ENCODE assay signal across 16 cellular contexts in genomic region chr3:123804676-123805075, GRCh38.
DNase-seq lines count a peak whose midpoint lies in the region; ATAC-seq and TF ChIP-seq lines count a peak whose summit lies in the region.
"Had no signal": no experiment of that assay in that cellular context is flagged by ENCODE, and none has a peak within 500 bp of the region (broad histone marks: within the 10 kb centered on the region; RNA-seq: fewer than 3 reads in every experiment).

No MANE protein-coding gene starts in this region.

- no peak overlapping the region for H2BK5ac ChIP-seq in mesenchymal stem cell (ENCODE audit: low read depth, low read length, poor library complexity, severe bottlenecking)

- H3K9me3 ChIP-seq in BLaER1, result no peaks in the 10 kb centered on the region
- no peaks in the 10 kb centered on the region for H3K9me3 ChIP-seq in WERI-Rb-1 (ENCODE audit: severe bottlenecking)
- H3K9me3 ChIP-seq in mesenchymal stem cell (ENCODE audit: control insufficient read depth, low read length), result no peaks in the 10 kb centered on the region

- peak; percentile 14 for DNase-seq in WERI-Rb-1
- DNase-seq in mesenchymal stem cell, result no peak
- no peak for DNase-seq in stimulated activated effector memory CD8-positive, alpha-beta T cell treated with anti-CD3 and anti-CD28 coated beads, Interleukin-12 subunit alpha, Interleukin-12 subunit beta, amount 100 ng/mL, for 72 hours (ENCODE audit: low spot score in 2 of 2)
- no peak for DNase-seq in GM13976 (ENCODE audit: low spot score)
- DNase-seq in effector CD4-positive, alpha-beta T cell, result no peak
- DNase-seq in NCI-H774 (lab: John Stamatoyannopoulos, UW), result no peak
- DNase-seq: ACHN; CD4-positive, alpha-beta memory T cell; DND-41; GDM1; HCEC 1CT; KG1 had no signal

- no peaks in the 10 kb centered on the region for H3K36me3 Mint-ChIP-seq in stimulated activated effector memory CD8-positive, alpha-beta T cell treated with anti-CD3 and anti-CD28 coated beads, Interleukin-12 subunit alpha, Interleukin-12 subunit beta, amount 100 ng/mL, for 72 hours
- H3K36me3 Mint-ChIP-seq: CD4-positive, alpha-beta memory T cell; IgD-negative memory B cell had no signal

- no peak overlapping the region for H2BK12ac ChIP-seq in mesenchymal stem cell (ENCODE audit: low read length in 2 of 2)

- H3K4me3 Mint-ChIP-seq in stimulated activated effector memory CD8-positive, alpha-beta T cell treated with anti-CD3 and anti-CD28 coated beads, Interleukin-12 subunit alpha, Interleukin-12 subunit beta, amount 100 ng/mL, for 72 hours, result no peak overlapping the region
- H3K4me3 Mint-ChIP-seq: CD4-positive, alpha-beta memory T cell; IgD-negative memory B cell had no signal

- H3K36me3 ChIP-seq in BLaER1 (peaks cover 75% of the 10 kb centered on the region), WERI-Rb-1 (no peaks in the 10 kb centered on the region), mesenchymal stem cell (ENCODE audit: control insufficient read depth in 1 of 2, insufficient read depth in 2 of 2, low read depth in 1 of 2, low read length in 2 of 2) (peaks cover 12 to 31% of the 10 kb centered on the region in 2 experiments)

- no peak overlapping the region for H3K23ac ChIP-seq in mesenchymal stem cell (ENCODE audit: low read length in 2 of 2)

- no peak overlapping the region for H3K18ac ChIP-seq in mesenchymal stem cell (ENCODE audit: low read depth in 1 of 2, low read length in 2 of 2)

- H3K4me3 ChIP-seq in BLaER1, result no peak overlapping the region
- no peak overlapping the region for H3K4me3 ChIP-seq in WERI-Rb-1 (ENCODE audit: low read depth, low read length)
- no peak overlapping the region for H3K4me3 ChIP-seq in mesenchymal stem cell (ENCODE audit: insufficient read depth in 1 of 2, low read depth in 1 of 2, low read length in 2 of 2)

- H3K4me1 ChIP-seq in BLaER1 (peaks cover 57% of the 10 kb centered on the region), mesenchymal stem cell (ENCODE audit: control insufficient read depth, insufficient read depth, low read depth, low read length) (peaks cover 33% of the 10 kb centered on the region)

- no peak overlapping the region for H3K14ac ChIP-seq in mesenchymal stem cell (ENCODE audit: low read length in 2 of 2)

- H3K27me3 ChIP-seq in BLaER1, result no peaks in the 10 kb centered on the region
- no peaks in the 10 kb centered on the region for H3K27me3 ChIP-seq in WERI-Rb-1 (ENCODE audit: insufficient read depth, low read depth, severe bottlenecking)
- no peaks in the 10 kb centered on the region for H3K27me3 ChIP-seq in mesenchymal stem cell (ENCODE audit: control insufficient read depth in 1 of 2, insufficient read depth in 1 of 2, low read length in 2 of 2)

- H2BK15ac ChIP-seq in mesenchymal stem cell (ENCODE audit: low read depth, poor library complexity, severe bottlenecking), result no peak overlapping the region

- peak; percentile 14 for ATAC-seq in stimulated activated effector memory CD8-positive, alpha-beta T cell treated with anti-CD3 and anti-CD28 coated beads, Interleukin-12 subunit alpha, Interleukin-12 subunit beta, amount 100 ng/mL, for 72 hours

- no peak overlapping the region for H4K91ac ChIP-seq in mesenchymal stem cell (ENCODE audit: low read length)

- H4K8ac ChIP-seq in mesenchymal stem cell (ENCODE audit: low read length), result no peak overlapping the region

- H2BK120ac ChIP-seq in mesenchymal stem cell (ENCODE audit: low read depth, low read length), result no peak overlapping the region

- H2AK5ac ChIP-seq in mesenchymal stem cell (ENCODE audit: low read length, severe bottlenecking), result peak overlapping the region; percentile 12

- no peak overlapping the region for H3K9ac ChIP-seq in BLaER1
- H3K9ac ChIP-seq in mesenchymal stem cell (ENCODE audit: low read length), result no peak overlapping the region

- 84% methylated on average over 3 of the region's 3 CpGs for WGBS in mesenchymal stem cell

- no peak overlapping the region for H2AFZ ChIP-seq in mesenchymal stem cell (ENCODE audit: low read depth, low read length)

- in situ Hi-C loops in GM13976 (cut with MboI; ENCODE audit: low sequenced_read_pairs, unreplicated experiment), result no loop called here

- H4K20me1 ChIP-seq in BLaER1, result no peaks in the 10 kb centered on the region; the same call in 1 of the 2 replicates

- TF ChIP-seq CTCF in WERI-Rb-1 (IDR thresholded peaks at IDR 0.05; ENCODE audit: low read depth, low read length), result no peak
- TF ChIP-seq CTCF in GM13976 (IDR thresholded peaks at IDR 0.05; ENCODE audit: borderline replicate concordance, control extremely low read depth, extremely low read depth, insufficient read depth, missing control alignments), result no peak

- no peak overlapping the region for H3K27ac Mint-ChIP-seq in stimulated activated effector memory CD8-positive, alpha-beta T cell treated with anti-CD3 and anti-CD28 coated beads, Interleukin-12 subunit alpha, Interleukin-12 subunit beta, amount 100 ng/mL, for 72 hours
- H3K27ac Mint-ChIP-seq: IgD-negative memory B cell had no signal

- H3K9me3 Mint-ChIP-seq in stimulated activated effector memory CD8-positive, alpha-beta T cell treated with anti-CD3 and anti-CD28 coated beads, Interleukin-12 subunit alpha, Interleukin-12 subunit beta, amount 100 ng/mL, for 72 hours, result no peaks in the 10 kb centered on the region
- H3K9me3 Mint-ChIP-seq: CD4-positive, alpha-beta memory T cell; IgD-negative memory B cell had no signal

- H3K79me1 ChIP-seq in mesenchymal stem cell (replicated peaks; ENCODE audit: low read length, poor library complexity, severe bottlenecking), result peaks cover 24% of the 10 kb centered on the region

- H3K4me1 Mint-ChIP-seq in stimulated activated effector memory CD8-positive, alpha-beta T cell treated with anti-CD3 and anti-CD28 coated beads, Interleukin-12 subunit alpha, Interleukin-12 subunit beta, amount 100 ng/mL, for 72 hours, result no peaks in the 10 kb centered on the region
- H3K4me1 Mint-ChIP-seq: CD4-positive, alpha-beta memory T cell; IgD-negative memory B cell had no signal

- H3K4me2 ChIP-seq in BLaER1 (no peak overlapping the region), mesenchymal stem cell (ENCODE audit: low read length, poor library complexity, severe bottlenecking) (no peak overlapping the region)

- H3K4ac ChIP-seq in mesenchymal stem cell (ENCODE audit: low read depth in 1 of 2, low read length in 2 of 2), result no peak overlapping the region

- H3K27ac ChIP-seq in BLaER1 (0 out of 2 replicates have a peak overlapping the region, but pooled peaks have one; percentile 6), WERI-Rb-1 (no peak overlapping the region), mesenchymal stem cell (ENCODE audit: low read length, poor library complexity, severe bottlenecking) (no peak overlapping the region)
- H3K27ac ChIP-seq: C4-2B, HL-60 had no signal
